ENCODE assay signal across 1 cellular context in the genomic region with DNA sequence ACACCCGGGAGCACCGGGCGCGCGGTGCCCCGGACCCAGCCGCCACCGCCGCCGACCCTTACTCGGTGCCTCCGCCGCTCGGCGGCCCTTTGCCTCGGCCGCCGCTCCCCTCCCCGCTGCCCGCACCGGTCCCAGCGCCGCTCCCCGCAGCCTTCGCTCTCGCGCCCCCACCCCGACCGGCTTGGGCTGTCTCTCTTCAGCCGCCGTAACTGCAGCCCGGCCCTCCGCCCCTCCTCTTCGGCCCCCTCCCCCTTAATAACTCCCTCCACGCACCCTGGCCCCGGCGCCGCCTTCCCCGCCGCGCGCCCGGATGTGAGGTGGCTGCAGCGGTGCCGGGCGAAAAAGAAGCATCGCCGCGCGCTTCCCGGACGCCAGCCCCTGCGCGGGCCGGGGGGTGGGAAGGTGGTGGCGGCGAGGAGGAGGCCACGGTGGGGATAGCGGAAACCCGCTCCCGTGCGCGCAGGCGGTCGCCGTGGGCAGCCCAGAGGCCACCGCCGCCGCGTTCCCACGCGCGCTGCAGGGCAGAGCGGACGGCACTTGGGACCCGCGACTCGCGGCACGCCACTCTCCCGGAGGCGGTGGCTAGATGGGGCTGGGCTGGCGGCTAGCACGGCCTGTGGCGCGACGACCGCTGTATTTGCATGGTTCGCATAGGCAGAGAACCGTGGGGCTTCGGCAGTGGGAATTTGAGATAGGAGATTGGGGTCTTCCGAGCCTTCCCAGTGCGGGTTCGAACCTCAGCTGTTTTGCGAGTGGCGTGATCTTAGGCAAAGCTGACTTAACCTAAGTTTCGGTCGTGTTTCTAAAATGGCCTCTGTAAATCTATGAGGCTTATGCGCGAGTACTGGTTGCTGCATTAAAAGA.
TF ChIP-seq lines count a peak whose summit lies in the region.

A gene with protein sequence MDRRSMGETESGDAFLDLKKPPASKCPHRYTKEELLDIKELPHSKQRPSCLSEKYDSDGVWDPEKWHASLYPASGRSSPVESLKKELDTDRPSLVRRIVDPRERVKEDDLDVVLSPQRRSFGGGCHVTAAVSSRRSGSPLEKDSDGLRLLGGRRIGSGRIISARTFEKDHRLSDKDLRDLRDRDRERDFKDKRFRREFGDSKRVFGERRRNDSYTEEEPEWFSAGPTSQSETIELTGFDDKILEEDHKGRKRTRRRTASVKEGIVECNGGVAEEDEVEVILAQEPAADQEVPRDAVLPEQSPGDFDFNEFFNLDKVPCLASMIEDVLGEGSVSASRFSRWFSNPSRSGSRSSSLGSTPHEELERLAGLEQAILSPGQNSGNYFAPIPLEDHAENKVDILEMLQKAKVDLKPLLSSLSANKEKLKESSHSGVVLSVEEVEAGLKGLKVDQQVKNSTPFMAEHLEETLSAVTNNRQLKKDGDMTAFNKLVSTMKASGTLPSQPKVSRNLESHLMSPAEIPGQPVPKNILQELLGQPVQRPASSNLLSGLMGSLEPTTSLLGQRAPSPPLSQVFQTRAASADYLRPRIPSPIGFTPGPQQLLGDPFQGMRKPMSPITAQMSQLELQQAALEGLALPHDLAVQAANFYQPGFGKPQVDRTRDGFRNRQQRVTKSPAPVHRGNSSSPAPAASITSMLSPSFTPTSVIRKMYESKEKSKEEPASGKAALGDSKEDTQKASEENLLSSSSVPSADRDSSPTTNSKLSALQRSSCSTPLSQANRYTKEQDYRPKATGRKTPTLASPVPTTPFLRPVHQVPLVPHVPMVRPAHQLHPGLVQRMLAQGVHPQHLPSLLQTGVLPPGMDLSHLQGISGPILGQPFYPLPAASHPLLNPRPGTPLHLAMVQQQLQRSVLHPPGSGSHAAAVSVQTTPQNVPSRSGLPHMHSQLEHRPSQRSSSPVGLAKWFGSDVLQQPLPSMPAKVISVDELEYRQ (minus strand): TSS at position 211 of the 864 bp plus-strand sequence. CDS start 1,124 bp downstream, outside the sequence.

TF ChIP-seq in GM12878, 131 proteins besides CTCF, POLR2A, EP300 and RAD21 (continued from another document and continues in another):
- TF ChIP-seq SUZ12 (IDR thresholded peaks at IDR 0.05; ENCODE audit: unreplicated experiment) (no peak), FOXK2 (IDR thresholded peaks at IDR 0.05) (no peak), JUNB (IDR thresholded peaks at IDR 0.05) (no peak), PAX5 (IDR thresholded peaks at IDR 0.05; ENCODE audit: borderline replicate concordance, low read depth, low read length) (0 out of 2 replicates have a peak, but pooled peaks have one; percentile 46), CBX3 (IDR thresholded peaks at IDR 0.05; ENCODE audit: borderline replicate concordance, low read depth) (no peak), EZH2 (IDR thresholded peaks at IDR 0.05; ENCODE audit: borderline replicate concordance, control insufficient read depth, low read depth, low read length) (no peak), TBL1XR1 (IDR thresholded peaks at IDR 0.05; ENCODE audit: low read depth, low read length) (0 out of 2 replicates have a peak, but pooled peaks have one; percentile 19), HCFC1 (IDR thresholded peaks at IDR 0.05; ENCODE audit: low read length) (peak; percentile 52), KAT2A (conservative IDR thresholded peaks at IDR 0.05; ENCODE audit: control insufficient read depth, low read depth, low read length) (no peak), SMAD5 (IDR thresholded peaks at IDR 0.05; ENCODE audit: low read depth) (peak; percentile 29; the same call in 1 of the 2 replicates), TAF1 (IDR thresholded peaks at IDR 0.05; ENCODE audit: borderline replicate concordance, low read depth, low read length) (peak; percentile 80; the same call in 1 of the 2 replicates), ESRRA (IDR thresholded peaks at IDR 0.05; ENCODE audit: low read length) (no peak), ZNF217 (IDR thresholded peaks at IDR 0.05) (peak; percentile 76), ASH2L (IDR thresholded peaks at IDR 0.05; ENCODE audit: borderline replicate concordance, low read depth) (peak; percentile 28; the same call in 1 of the 2 replicates), NFYA (IDR thresholded peaks at IDR 0.05; ENCODE audit: borderline replicate concordance, low read depth, low read length) (no peak), DPF2 (IDR thresholded peaks at IDR 0.05) (peak; percentile 88), HDAC2 (IDR thresholded peaks at IDR 0.05) (no peak), POU2F2 (IDR thresholded peaks at IDR 0.05; ENCODE audit: borderline replicate concordance, low read depth, low read length) (peak; percentile 58; the same call in 2 of the 3 replicates), CBFB (IDR thresholded peaks at IDR 0.05; ENCODE audit: low read depth) (no peak), ETV6 (conservative IDR thresholded peaks at IDR 0.05 in 1 of 2, IDR thresholded peaks at IDR 0.05 in 1 of 2; ENCODE audit: borderline replicate concordance in 1 of 2, low read depth in 1 of 2) (no peak)
- TF ChIP-seq, protein P1, sequence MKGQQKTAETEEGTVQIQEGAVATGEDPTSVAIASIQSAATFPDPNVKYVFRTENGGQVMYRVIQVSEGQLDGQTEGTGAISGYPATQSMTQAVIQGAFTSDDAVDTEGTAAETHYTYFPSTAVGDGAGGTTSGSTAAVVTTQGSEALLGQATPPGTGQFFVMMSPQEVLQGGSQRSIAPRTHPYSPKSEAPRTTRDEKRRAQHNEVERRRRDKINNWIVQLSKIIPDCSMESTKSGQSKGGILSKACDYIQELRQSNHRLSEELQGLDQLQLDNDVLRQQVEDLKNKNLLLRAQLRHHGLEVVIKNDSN (IDR thresholded peaks at IDR 0.05; ENCODE audit: borderline replicate concordance, extremely low read length, insufficient read depth, low read depth, low read length), result no peak
- TF ChIP-seq, protein P2, sequence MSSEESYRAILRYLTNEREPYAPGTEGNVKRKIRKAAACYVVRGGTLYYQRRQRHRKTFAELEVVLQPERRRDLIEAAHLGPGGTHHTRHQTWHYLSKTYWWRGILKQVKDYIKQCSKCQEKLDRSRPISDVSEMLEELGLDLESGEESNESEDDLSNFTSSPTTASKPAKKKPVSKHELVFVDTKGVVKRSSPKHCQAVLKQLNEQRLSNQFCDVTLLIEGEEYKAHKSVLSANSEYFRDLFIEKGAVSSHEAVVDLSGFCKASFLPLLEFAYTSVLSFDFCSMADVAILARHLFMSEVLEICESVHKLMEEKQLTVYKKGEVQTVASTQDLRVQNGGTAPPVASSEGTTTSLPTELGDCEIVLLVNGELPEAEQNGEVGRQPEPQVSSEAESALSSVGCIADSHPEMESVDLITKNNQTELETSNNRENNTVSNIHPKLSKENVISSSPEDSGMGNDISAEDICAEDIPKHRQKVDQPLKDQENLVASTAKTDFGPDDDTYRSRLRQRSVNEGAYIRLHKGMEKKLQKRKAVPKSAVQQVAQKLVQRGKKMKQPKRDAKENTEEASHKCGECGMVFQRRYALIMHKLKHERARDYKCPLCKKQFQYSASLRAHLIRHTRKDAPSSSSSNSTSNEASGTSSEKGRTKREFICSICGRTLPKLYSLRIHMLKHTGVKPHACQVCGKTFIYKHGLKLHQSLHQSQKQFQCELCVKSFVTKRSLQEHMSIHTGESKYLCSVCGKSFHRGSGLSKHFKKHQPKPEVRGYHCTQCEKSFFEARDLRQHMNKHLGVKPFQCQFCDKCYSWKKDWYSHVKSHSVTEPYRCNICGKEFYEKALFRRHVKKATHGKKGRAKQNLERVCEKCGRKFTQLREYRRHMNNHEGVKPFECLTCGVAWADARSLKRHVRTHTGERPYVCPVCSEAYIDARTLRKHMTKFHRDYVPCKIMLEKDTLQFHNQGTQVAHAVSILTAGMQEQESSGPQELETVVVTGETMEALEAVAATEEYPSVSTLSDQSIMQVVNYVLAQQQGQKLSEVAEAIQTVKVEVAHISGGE (CRISPR knock-in tag; IDR thresholded peaks at IDR 0.05), result no peak
- TF ChIP-seq, protein P3, sequence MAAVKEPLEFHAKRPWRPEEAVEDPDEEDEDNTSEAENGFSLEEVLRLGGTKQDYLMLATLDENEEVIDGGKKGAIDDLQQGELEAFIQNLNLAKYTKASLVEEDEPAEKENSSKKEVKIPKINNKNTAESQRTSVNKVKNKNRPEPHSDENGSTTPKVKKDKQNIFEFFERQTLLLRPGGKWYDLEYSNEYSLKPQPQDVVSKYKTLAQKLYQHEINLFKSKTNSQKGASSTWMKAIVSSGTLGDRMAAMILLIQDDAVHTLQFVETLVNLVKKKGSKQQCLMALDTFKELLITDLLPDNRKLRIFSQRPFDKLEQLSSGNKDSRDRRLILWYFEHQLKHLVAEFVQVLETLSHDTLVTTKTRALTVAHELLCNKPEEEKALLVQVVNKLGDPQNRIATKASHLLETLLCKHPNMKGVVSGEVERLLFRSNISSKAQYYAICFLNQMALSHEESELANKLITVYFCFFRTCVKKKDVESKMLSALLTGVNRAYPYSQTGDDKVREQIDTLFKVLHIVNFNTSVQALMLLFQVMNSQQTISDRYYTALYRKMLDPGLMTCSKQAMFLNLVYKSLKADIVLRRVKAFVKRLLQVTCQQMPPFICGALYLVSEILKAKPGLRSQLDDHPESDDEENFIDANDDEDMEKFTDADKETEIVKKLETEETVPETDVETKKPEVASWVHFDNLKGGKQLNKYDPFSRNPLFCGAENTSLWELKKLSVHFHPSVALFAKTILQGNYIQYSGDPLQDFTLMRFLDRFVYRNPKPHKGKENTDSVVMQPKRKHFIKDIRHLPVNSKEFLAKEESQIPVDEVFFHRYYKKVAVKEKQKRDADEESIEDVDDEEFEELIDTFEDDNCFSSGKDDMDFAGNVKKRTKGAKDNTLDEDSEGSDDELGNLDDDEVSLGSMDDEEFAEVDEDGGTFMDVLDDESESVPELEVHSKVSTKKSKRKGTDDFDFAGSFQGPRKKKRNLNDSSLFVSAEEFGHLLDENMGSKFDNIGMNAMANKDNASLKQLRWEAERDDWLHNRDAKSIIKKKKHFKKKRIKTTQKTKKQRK (IDR thresholded peaks at IDR 0.05; ENCODE audit: low read depth, low read length), result no peak
- TF ChIP-seq, protein P4, sequence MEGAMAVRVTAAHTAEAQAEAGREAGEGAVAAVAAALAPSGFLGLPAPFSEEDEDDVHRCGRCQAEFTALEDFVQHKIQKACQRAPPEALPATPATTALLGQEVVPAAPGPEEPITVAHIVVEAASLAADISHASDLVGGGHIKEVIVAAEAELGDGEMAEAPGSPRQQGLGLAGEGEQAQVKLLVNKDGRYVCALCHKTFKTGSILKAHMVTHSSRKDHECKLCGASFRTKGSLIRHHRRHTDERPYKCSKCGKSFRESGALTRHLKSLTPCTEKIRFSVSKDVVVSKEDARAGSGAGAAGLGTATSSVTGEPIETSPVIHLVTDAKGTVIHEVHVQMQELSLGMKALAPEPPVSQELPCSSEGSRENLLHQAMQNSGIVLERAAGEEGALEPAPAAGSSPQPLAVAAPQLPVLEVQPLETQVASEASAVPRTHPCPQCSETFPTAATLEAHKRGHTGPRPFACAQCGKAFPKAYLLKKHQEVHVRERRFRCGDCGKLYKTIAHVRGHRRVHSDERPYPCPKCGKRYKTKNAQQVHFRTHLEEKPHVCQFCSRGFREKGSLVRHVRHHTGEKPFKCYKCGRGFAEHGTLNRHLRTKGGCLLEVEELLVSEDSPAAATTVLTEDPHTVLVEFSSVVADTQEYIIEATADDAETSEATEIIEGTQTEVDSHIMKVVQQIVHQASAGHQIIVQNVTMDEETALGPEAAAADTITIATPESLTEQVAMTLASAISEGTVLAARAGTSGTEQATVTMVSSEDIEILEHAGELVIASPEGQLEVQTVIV (IDR thresholded peaks at IDR 0.05; ENCODE audit: borderline replicate concordance, partially characterized antibody), result no peak
- TF ChIP-seq, protein P5, sequence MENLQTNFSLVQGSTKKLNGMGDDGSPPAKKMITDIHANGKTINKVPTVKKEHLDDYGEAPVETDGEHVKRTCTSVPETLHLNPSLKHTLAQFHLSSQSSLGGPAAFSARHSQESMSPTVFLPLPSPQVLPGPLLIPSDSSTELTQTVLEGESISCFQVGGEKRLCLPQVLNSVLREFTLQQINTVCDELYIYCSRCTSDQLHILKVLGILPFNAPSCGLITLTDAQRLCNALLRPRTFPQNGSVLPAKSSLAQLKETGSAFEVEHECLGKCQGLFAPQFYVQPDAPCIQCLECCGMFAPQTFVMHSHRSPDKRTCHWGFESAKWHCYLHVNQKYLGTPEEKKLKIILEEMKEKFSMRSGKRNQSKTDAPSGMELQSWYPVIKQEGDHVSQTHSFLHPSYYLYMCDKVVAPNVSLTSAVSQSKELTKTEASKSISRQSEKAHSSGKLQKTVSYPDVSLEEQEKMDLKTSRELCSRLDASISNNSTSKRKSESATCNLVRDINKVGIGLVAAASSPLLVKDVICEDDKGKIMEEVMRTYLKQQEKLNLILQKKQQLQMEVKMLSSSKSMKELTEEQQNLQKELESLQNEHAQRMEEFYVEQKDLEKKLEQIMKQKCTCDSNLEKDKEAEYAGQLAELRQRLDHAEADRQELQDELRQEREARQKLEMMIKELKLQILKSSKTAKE (IDR thresholded peaks at IDR 0.05; ENCODE audit: low read depth, poor library complexity, severe bottlenecking), result no peak
- TF ChIP-seq, protein P6, sequence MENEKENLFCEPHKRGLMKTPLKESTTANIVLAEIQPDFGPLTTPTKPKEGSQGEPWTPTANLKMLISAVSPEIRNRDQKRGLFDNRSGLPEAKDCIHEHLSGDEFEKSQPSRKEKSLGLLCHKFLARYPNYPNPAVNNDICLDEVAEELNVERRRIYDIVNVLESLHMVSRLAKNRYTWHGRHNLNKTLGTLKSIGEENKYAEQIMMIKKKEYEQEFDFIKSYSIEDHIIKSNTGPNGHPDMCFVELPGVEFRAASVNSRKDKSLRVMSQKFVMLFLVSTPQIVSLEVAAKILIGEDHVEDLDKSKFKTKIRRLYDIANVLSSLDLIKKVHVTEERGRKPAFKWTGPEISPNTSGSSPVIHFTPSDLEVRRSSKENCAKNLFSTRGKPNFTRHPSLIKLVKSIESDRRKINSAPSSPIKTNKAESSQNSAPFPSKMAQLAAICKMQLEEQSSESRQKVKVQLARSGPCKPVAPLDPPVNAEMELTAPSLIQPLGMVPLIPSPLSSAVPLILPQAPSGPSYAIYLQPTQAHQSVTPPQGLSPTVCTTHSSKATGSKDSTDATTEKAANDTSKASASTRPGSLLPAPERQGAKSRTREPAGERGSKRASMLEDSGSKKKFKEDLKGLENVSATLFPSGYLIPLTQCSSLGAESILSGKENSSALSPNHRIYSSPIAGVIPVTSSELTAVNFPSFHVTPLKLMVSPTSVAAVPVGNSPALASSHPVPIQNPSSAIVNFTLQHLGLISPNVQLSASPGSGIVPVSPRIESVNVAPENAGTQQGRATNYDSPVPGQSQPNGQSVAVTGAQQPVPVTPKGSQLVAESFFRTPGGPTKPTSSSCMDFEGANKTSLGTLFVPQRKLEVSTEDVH (IDR thresholded peaks at IDR 0.05; ENCODE audit: low read depth, partially characterized antibody), result no peak
